In genomic region chr11:117977612-117978264, GRCh38 we compare ENCODE assay signal across 1 cellular context. TPM values are rescaled to one million over a fixed set of nuclear protein-coding genes. Genes with fewer than 3 reads are reported as not detected.
"Had no signal": no experiment of that assay in that cellular context is flagged by ENCODE, and none has a peak within 500 bp of the region (broad histone marks: within the 10 kb centered on the region; RNA-seq: fewer than 3 reads in every experiment).

No MANE protein-coding gene starts in this region.

RNA-seq across cellular contexts. Expression of gene TMPRSS13, which starts 48.5 kb away (rescaled TPM):
- total RNA-seq: psoas muscle had no signal
- polyA plus RNA-seq: psoas muscle had no signal
